In genomic region chr13:27259831-27260230, GRCh38 we compare ENCODE assay signal across 10 cellular contexts. TPM values are rescaled to one million over a fixed set of nuclear protein-coding genes. Genes with fewer than 3 reads are reported as not detected.
DNase-seq lines count a peak whose midpoint lies in the region; TF ChIP-seq lines count a peak whose summit lies in the region.
"Had no signal": no experiment of that assay in that cellular context is flagged by ENCODE, and none has a peak within 500 bp of the region (broad histone marks: within the 10 kb centered on the region; RNA-seq: fewer than 3 reads in every experiment).

No MANE protein-coding gene starts in this region.

- TF ChIP-seq POLR2A in spleen (IDR thresholded peaks at IDR 0.05): no peak

- no peak for DNase-seq in activated T-cell treated with anti-CD3 and anti-CD28 coated beads, Interleukin-2, amount 50 U/mL, for 24 hours
- no peak for DNase-seq in activated T-cell treated with anti-CD3 and anti-CD28 coated beads, Interleukin-2, amount 50 U/mL, for 48 hours
- DNase-seq in NOMO-1 (lab: John Stamatoyannopoulos, UW; ENCODE audit: unreplicated experiment in 2 of 2) (peak; percentile 66 to 97), spleen (no peak), mesendoderm (no peak)
- no peak for DNase-seq in effector CD4-positive, alpha-beta T cell
- DNase-seq in activated CD4-positive, alpha-beta T cell treated with anti-CD3 and anti-CD28 coated beads, Interleukin-2, amount 50 U/mL, for 4 hours: no peak
- DNase-seq: AML-193, NCI-H446 treated with DMSO at 0.1 percent for 48 hours had no signal

- no peak overlapping the region for H3K4me2 ChIP-seq in mesendoderm (ENCODE audit: low read length)

- H4K8ac ChIP-seq in mesendoderm (ENCODE audit: low read depth, low read length): no peak overlapping the region

- WGBS in spleen, 5 donors: 11 to 25% (median 14%) methylated on average over 2 of the region's 2 CpGs
- WGBS in mesendoderm (ENCODE audit: extremely low coverage, insufficient coverage, low lambda C conversion rate): no CpG with 5 or more reads among the region's 2 CpGs

- H3K4me3 ChIP-seq in spleen: no peak overlapping the region
- no peak overlapping the region for H3K4me3 ChIP-seq in mesendoderm (ENCODE audit: low read length)

- no peak overlapping the region for H3K56ac ChIP-seq in mesendoderm (ENCODE audit: low read length)

- peaks cover 77% of the 10 kb centered on the region for H3K4me1 Mint-ChIP-seq in activated T-cell treated with anti-CD3 and anti-CD28 coated beads, Interleukin-2, amount 50 U/mL, for 24 hours (ENCODE audit: low read depth)
- H3K4me1 Mint-ChIP-seq in dendritic cell treated with granulocyte-macrophage colony-stimulating factor and Interleukin-4, amounts not matched to agents 40 ng/mL and 50 ng/mL, for 4 days (ENCODE audit: low read depth): peaks cover 48% of the 10 kb centered on the region

- no peaks in the 10 kb centered on the region for H3K9me3 ChIP-seq in spleen

- no peak overlapping the region for H2BK5ac ChIP-seq in mesendoderm (ENCODE audit: low read length)

- H3K9ac ChIP-seq in mesendoderm (ENCODE audit: low read length): no peak overlapping the region

- no peak for TF ChIP-seq CTCF in spleen (IDR thresholded peaks at IDR 0.05 in 8 of 11, conservative IDR thresholded peaks at IDR 0.05 in 3 of 11)

- peaks cover 93% of the 10 kb centered on the region for H3K36me3 Mint-ChIP-seq in activated T-cell treated with anti-CD3 and anti-CD28 coated beads, Interleukin-2, amount 50 U/mL, for 24 hours (ENCODE audit: low read depth)
- H3K36me3 Mint-ChIP-seq in dendritic cell treated with granulocyte-macrophage colony-stimulating factor and Interleukin-4, amounts not matched to agents 40 ng/mL and 50 ng/mL, for 4 days (ENCODE audit: low read depth): peaks cover 44% of the 10 kb centered on the region

- no peak overlapping the region for H3K4ac ChIP-seq in mesendoderm (ENCODE audit: low read depth, low read length)

- H3K23ac ChIP-seq in mesendoderm (ENCODE audit: low read length): no peak overlapping the region

- no peak overlapping the region for H3K4me3 Mint-ChIP-seq in activated T-cell treated with anti-CD3 and anti-CD28 coated beads, Interleukin-2, amount 50 U/mL, for 24 hours
- no peak overlapping the region for H3K4me3 Mint-ChIP-seq in dendritic cell treated with granulocyte-macrophage colony-stimulating factor and Interleukin-4, amounts not matched to agents 40 ng/mL and 50 ng/mL, for 4 days

- no peaks in the 10 kb centered on the region for H3K79me1 ChIP-seq in mesendoderm (ENCODE audit: low read length)

- H4K5ac ChIP-seq in mesendoderm (ENCODE audit: low read length): no peak overlapping the region

- H3K27ac ChIP-seq in spleen (peak overlapping the region; percentile 23 to 83 (median 48)), mesendoderm (ENCODE audit: low read depth, low read length) (no peak overlapping the region)

- no peak overlapping the region for H3K18ac ChIP-seq in mesendoderm (ENCODE audit: low read length)

- no peak overlapping the region for H2BK120ac ChIP-seq in mesendoderm (ENCODE audit: low read depth, low read length)

- H3K4me1 ChIP-seq in spleen (peaks cover 11 to 83% (median 38%) of the 10 kb centered on the region in 6 donors), mesendoderm (ENCODE audit: control insufficient read depth, low read depth, low read length) (no peaks in the 10 kb centered on the region)

- peak overlapping the region; percentile 84 for H3K27ac Mint-ChIP-seq in activated T-cell treated with anti-CD3 and anti-CD28 coated beads, Interleukin-2, amount 50 U/mL, for 24 hours
- peak overlapping the region; percentile 75 for H3K27ac Mint-ChIP-seq in dendritic cell treated with granulocyte-macrophage colony-stimulating factor and Interleukin-4, amounts not matched to agents 40 ng/mL and 50 ng/mL, for 4 days

- no peak overlapping the region for H2BK15ac ChIP-seq in mesendoderm (replicated peaks; ENCODE audit: low read depth)

- H3K36me3 ChIP-seq in spleen (peaks cover 0 to 65% (median 42%) of the 10 kb centered on the region in 6 donors), mesendoderm (ENCODE audit: control insufficient read depth, insufficient read depth, low read length) (peaks cover 6% of the 10 kb centered on the region)

- H3K27me3 Mint-ChIP-seq in activated T-cell treated with anti-CD3 and anti-CD28 coated beads, Interleukin-2, amount 50 U/mL, for 24 hours: no peaks in the 10 kb centered on the region
- H3K27me3 Mint-ChIP-seq in dendritic cell treated with granulocyte-macrophage colony-stimulating factor and Interleukin-4, amounts not matched to agents 40 ng/mL and 50 ng/mL, for 4 days: no peaks in the 10 kb centered on the region

- H2AK5ac ChIP-seq in mesendoderm (ENCODE audit: low read length): no peak overlapping the region

- intact Hi-C loops in dendritic cell treated with granulocyte-macrophage colony-stimulating factor and Interleukin-4, amounts not matched to agents 40 ng/mL and 50 ng/mL, for 4 days (cut with micrococcal nuclease): loop anchor here (10.0 kb wide), 1 partner anchor 165 kb away; the partner anchor contains the start of gene GTF3A
- intact Hi-C loops in spleen (cut with DNase I; ENCODE audit: low total_unique reads): no loop called here

- H3K9me3 Mint-ChIP-seq in activated T-cell treated with anti-CD3 and anti-CD28 coated beads, Interleukin-2, amount 50 U/mL, for 24 hours: no peaks in the 10 kb centered on the region
- H3K9me3 Mint-ChIP-seq in dendritic cell treated with granulocyte-macrophage colony-stimulating factor and Interleukin-4, amounts not matched to agents 40 ng/mL and 50 ng/mL, for 4 days: no peaks in the 10 kb centered on the region

- H3K79me2 ChIP-seq in mesendoderm (ENCODE audit: control insufficient read depth, insufficient read depth, low read length): no peaks in the 10 kb centered on the region

- H3K27me3 ChIP-seq in spleen (replicated peaks in 1 of 7) (no peaks in the 10 kb centered on the region), mesendoderm (ENCODE audit: insufficient read depth, low read length, poor library complexity) (no peaks in the 10 kb centered on the region)

RNA-seq across cellular contexts. Expression of gene RPL21, which starts 8.5 kb away (rescaled TPM):
- 1,000 to 10,000 TPM in 4 of 7 donors, 100 to 1,000 TPM in 3; 876 to 1,232 (median 1,007) TPM for total RNA-seq in spleen
- 1,000 to 10,000 TPM; 1,699 to 2,187 (median 1,787) TPM for polyA plus RNA-seq in spleen
- polyA plus RNA-seq in mesendoderm (2013, experiment 1 of 2): 3,149 TPM
- polyA plus RNA-seq in mesendoderm (2013, experiment 2 of 2): 3,180 TPM

RNA-seq across cellular contexts. Expression of gene RASL11A, which starts 10.8 kb away (rescaled TPM):
- 10 to 100 TPM in 5 of 7 donors, 1 to 10 TPM in 2; 9.2 to 37.9 (median 16.1) TPM for total RNA-seq in spleen
- 10 to 100 TPM in 2 of 3 donors, 1 to 10 TPM in 1; 6.7 to 29.8 (median 11.2) TPM for polyA plus RNA-seq in spleen
- polyA plus RNA-seq in mesendoderm (2013, experiment 1 of 2): 1.4 TPM
- 1.2 TPM for polyA plus RNA-seq in mesendoderm (2013, experiment 2 of 2)

Comparison
In these comparisons a context has a peak if more than half of its experiments do, and no peak if none do; other contexts are left out.
1. DNase-seq: peak in NOMO-1 (2 of 2); none in activated T-cell treated with anti-CD3 and anti-CD28 coated beads, Interleukin-2, amount 50 U/mL, for 24 hours (single experiment), activated T-cell treated with anti-CD3 and anti-CD28 coated beads, Interleukin-2, amount 50 U/mL, for 48 hours (0 of 2), spleen (single experiment), effector CD4-positive, alpha-beta T cell (single experiment), mesendoderm (single experiment) and activated CD4-positive, alpha-beta T cell treated with anti-CD3 and anti-CD28 coated beads, Interleukin-2, amount 50 U/mL, for 4 hours (0 of 2).